Comparison of ENCODE assay signal across 1 cellular context in genomic region chr3:141373232-141373631, GRCh38.
TF ChIP-seq lines count a peak whose summit lies in the region.

No MANE protein-coding gene starts in this region.

TF ChIP-seq in GM12878, 131 proteins besides CTCF, POLR2A, EP300 and RAD21 (continued from another document):
- no peak for TF ChIP-seq ZBTB40 (IDR thresholded peaks at IDR 0.05; ENCODE audit: borderline replicate concordance)
- peak; percentile 32; the same call in 1 of the 2 replicates for TF ChIP-seq CREM (IDR thresholded peaks at IDR 0.05; ENCODE audit: low read depth)
- no peak for TF ChIP-seq NRF1 (conservative IDR thresholded peaks at IDR 0.05; ENCODE audit: low read depth, low read length)
- no peak for TF ChIP-seq SIX5 (IDR thresholded peaks at IDR 0.05; ENCODE audit: low read depth, low read length, severe bottlenecking)
- peak; percentile 66 for TF ChIP-seq NFIC (IDR thresholded peaks at IDR 0.05; ENCODE audit: low read depth, low read length)
- 0 out of 4 replicates have a peak, but pooled peaks of 1 of the 2 experiments have one; percentile 45 for TF ChIP-seq CEBPB (IDR thresholded peaks at IDR 0.05; ENCODE audit: borderline replicate concordance in 1 of 2, low read depth in 2 of 2, low read length in 2 of 2)
- no peak for TF ChIP-seq REST (IDR thresholded peaks at IDR 0.05; ENCODE audit: low read depth, low read length)
- TF ChIP-seq SRF (IDR thresholded peaks at IDR 0.05; ENCODE audit: low read depth in 2 of 2, low read length in 2 of 2), result no peak
- no peak for TF ChIP-seq HDGF (IDR thresholded peaks at IDR 0.05)
- 0 out of 2 replicates have a peak, but pooled peaks have one; percentile 24 for TF ChIP-seq FOXM1 (IDR thresholded peaks at IDR 0.05; ENCODE audit: low read depth, low read length)
- 0 out of 2 replicates have a peak, but pooled peaks have one; percentile 50 for TF ChIP-seq TCF3 (IDR thresholded peaks at IDR 0.05; ENCODE audit: borderline replicate concordance, insufficient read depth, low read depth, low read length)
- TF ChIP-seq MEF2B (IDR thresholded peaks at IDR 0.05; ENCODE audit: partially characterized antibody, poor library complexity, severe bottlenecking), result peak; percentile 35
- no peak for TF ChIP-seq HCFC1 (IDR thresholded peaks at IDR 0.05; ENCODE audit: low read length)
- TF ChIP-seq IKZF1 (conservative IDR thresholded peaks at IDR 0.05), result no peak
- TF ChIP-seq CBFB (IDR thresholded peaks at IDR 0.05; ENCODE audit: low read depth), result 0 out of 2 replicates have a peak, but pooled peaks have one; percentile 33
- TF ChIP-seq ETV6 (conservative IDR thresholded peaks at IDR 0.05 in 1 of 2, IDR thresholded peaks at IDR 0.05 in 1 of 2; ENCODE audit: borderline replicate concordance in 1 of 2, low read depth in 1 of 2), result 0 out of 4 replicates have a peak, but pooled peaks of 1 of the 2 experiments have one; percentile 7
